8 cellular contexts compared by ENCODE assay signal in the genomic region with DNA sequence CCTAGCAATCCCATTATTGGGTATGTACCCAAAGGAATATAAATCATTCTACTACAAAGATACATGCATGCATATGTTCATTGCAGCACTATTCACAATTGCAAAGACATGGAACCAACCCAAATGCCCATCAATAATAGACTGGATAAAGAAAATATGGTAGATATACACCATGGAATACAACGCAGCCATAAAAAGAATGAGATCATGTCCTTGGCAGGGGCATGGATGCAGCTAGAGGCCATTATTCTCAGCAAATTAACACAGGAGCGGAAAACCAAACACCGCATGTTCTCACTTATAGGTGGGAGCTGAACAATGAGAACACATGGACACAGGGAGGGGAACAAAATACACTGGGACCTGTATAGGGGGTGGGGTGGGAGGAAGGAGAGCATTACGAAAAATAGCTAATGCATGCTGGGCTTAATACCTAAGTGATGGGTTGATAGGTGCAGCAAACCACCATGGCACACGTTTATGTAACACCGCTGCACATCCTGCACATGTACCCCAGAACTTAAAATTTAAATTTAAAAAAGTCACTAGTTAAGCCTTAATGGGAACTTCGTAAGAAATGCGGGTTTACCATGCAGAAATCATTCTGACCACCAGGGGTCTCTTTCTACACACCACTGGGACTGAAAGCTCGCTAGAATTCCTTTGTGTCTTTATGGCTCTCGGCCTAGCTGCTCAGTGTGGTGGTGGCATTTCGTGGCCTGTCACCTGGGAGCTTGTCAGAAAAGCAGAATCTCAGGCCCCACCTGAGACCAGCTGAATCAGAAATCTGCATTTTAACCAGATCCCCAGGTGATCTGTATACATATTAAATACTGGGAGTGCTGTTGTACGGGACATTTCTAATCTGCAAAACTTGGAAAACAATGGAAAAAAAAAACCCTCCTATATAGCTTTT. TPM values are rescaled to one million over a fixed set of nuclear protein-coding genes. Genes with fewer than 3 reads are reported as not detected.
DNase-seq lines count a peak whose midpoint lies in the region; ATAC-seq and TF ChIP-seq lines count a peak whose summit lies in the region.
"Not testable (repeated sequence)": the region's sequence is repeated elsewhere in the genome, so short reads cannot be mapped to it uniquely, and the experiment has no call there.

No MANE protein-coding gene starts in this region.

- not testable (repeated sequence) for H3K27me3 ChIP-seq in tibial artery

- H3K27ac Mint-ChIP-seq in activated T-helper 17 cell treated with anti-CD3 and anti-CD28 coated beads, Interleukin-2, amount 50 U/mL, for 72 hours: not testable (repeated sequence)
- peak overlapping the region; percentile 98 for H3K27ac Mint-ChIP-seq in neural crest cell (ENCODE audit: unreplicated experiment)

- not testable (repeated sequence) for TF ChIP-seq CTCF in HEK293 (tag by site-specific recombination; IDR thresholded peaks at IDR 0.05)
- peak; percentile 92 for TF ChIP-seq CTCF in neural crest cell (conservative IDR thresholded peaks at IDR 0.05)
- peak; percentile 80 to 88 for TF ChIP-seq CTCF in tibial artery (IDR thresholded peaks at IDR 0.05)

- not testable (repeated sequence) for H3K9me3 Mint-ChIP-seq in activated T-helper 17 cell treated with anti-CD3 and anti-CD28 coated beads, Interleukin-2, amount 50 U/mL, for 72 hours; neural crest cell

- not testable (repeated sequence) for H3K4me3 Mint-ChIP-seq in activated T-helper 17 cell treated with anti-CD3 and anti-CD28 coated beads, Interleukin-2, amount 50 U/mL, for 72 hours; neural crest cell

- POLR2A ChIA-PET in HEK293 (lab: Yijun Ruan, JAX): interaction anchor here (0.8 to 2.6 kb wide), 8 partner anchors 9 to 385 kb away, joined by 3 to 17 read pairs (median 4); partner anchors contain the start of gene ANKRD1

- H3K4me3 ChIP-seq in HEK293 (ENCODE audit: low read depth, low read length); tibial artery: not testable (repeated sequence)

- H3K36me3 ChIP-seq in HEK293 (ENCODE audit: control insufficient read depth in 2 of 2, insufficient read depth in 1 of 2, low read length in 2 of 2): peaks cover 0 to 17% of the 10 kb centered on the region in 2 experiments; a peak in 2 of 3 replicates
- peaks cover 0 to 10% (median 0%) of the 10 kb centered on the region in 3 donors for H3K36me3 ChIP-seq in tibial artery

- peaks cover 11% of the 10 kb centered on the region for H3K36me3 Mint-ChIP-seq in activated T-helper 17 cell treated with anti-CD3 and anti-CD28 coated beads, Interleukin-2, amount 50 U/mL, for 72 hours (ENCODE audit: low read depth)
- H3K36me3 Mint-ChIP-seq in neural crest cell (ENCODE audit: low read depth): peaks cover 22% of the 10 kb centered on the region

- not testable (repeated sequence) for H3K27ac ChIP-seq in HEK293 (ENCODE audit: extremely low read depth, low read depth, low read length); tibial artery

- H3K27me3 Mint-ChIP-seq in activated T-helper 17 cell treated with anti-CD3 and anti-CD28 coated beads, Interleukin-2, amount 50 U/mL, for 72 hours; neural crest cell (ENCODE audit: low read depth): not testable (repeated sequence)

- intact Hi-C loops in tibial artery (cut with DNase I; ENCODE audit: low total_unique reads): loop anchor here (5.0 kb wide), 1 partner anchor 341 kb away; no protein-coding TSS in a partner anchor

- H3K9me3 ChIP-seq in HEK293 (ENCODE audit: control insufficient read depth, insufficient read depth, low read depth, low read length); tibial artery: not testable (repeated sequence)

- DNase-seq in GM04503 (ENCODE audit: low read depth): peak; percentile 29
- peak; percentile 71 for DNase-seq in MV-4-11 (lab: John Stamatoyannopoulos, UW)
- DNase-seq in SHP77 (lab: John Stamatoyannopoulos, UW): peak; percentile 22 to 28
- peak; percentile 88 for DNase-seq in fibroblast of peridontal ligament (ENCODE audit: extremely low read depth)
- peak; percentile 71 for DNase-seq in neural crest cell (ENCODE audit: low read depth, low spot score)
- peak; percentile 59 to 69 for DNase-seq in tibial artery

- peak; percentile 68 for ATAC-seq in activated T-helper 17 cell treated with anti-CD3 and anti-CD28 coated beads, Interleukin-2, amount 50 U/mL, for 72 hours (replicated peaks)

- not testable (repeated sequence) for H3K4me1 ChIP-seq in HEK293 (ENCODE audit: control insufficient read depth, insufficient read depth, low read length)
- H3K4me1 ChIP-seq in tibial artery: peaks cover 0 to 10% (median 0%) of the 10 kb centered on the region in 4 donors

- CTCF ChIA-PET in HEK293 (lab: Yijun Ruan, JAX): interaction anchor here (0.5 to 6.4 kb wide), 27 partner anchors 9 to 564 kb away, joined by 3 to 57 read pairs (median 4); partner anchors contain the start of gene ANKRD1

- not testable (repeated sequence) for H3K4me1 Mint-ChIP-seq in activated T-helper 17 cell treated with anti-CD3 and anti-CD28 coated beads, Interleukin-2, amount 50 U/mL, for 72 hours; neural crest cell

TF ChIP-seq in HEK293, 187 proteins besides CTCF, POLR2A, EP300 and RAD21:
- peak; percentile 92 for TF ChIP-seq ZNF146 (tag by site-specific recombination; IDR thresholded peaks at IDR 0.05)
- TF ChIP-seq ZNF654 (tag by site-specific recombination; IDR thresholded peaks at IDR 0.05; ENCODE audit: low read depth): peak; percentile 77
- TF ChIP-seq ZNF2 (tag by site-specific recombination; IDR thresholded peaks at IDR 0.05): 0 out of 2 replicates have a peak, but pooled peaks have one; percentile 50
- TF ChIP-seq, protein P1, sequence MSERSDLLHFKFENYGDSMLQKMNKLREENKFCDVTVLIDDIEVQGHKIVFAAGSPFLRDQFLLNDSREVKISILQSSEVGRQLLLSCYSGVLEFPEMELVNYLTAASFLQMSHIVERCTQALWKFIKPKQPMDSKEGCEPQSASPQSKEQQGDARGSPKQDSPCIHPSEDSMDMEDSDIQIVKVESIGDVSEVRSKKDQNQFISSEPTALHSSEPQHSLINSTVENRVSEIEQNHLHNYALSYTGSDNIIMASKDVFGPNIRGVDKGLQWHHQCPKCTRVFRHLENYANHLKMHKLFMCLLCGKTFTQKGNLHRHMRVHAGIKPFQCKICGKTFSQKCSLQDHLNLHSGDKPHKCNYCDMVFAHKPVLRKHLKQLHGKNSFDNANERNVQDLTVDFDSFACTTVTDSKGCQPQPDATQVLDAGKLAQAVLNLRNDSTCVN (tag by site-specific recombination; optimal IDR thresholded peaks at IDR 0.05): peak; percentile 9
- peak; percentile 56; the same call in 1 of the 2 replicates for TF ChIP-seq ZNF660 (tag by site-specific recombination; IDR thresholded peaks at IDR 0.05)
- TF ChIP-seq, protein P2, sequence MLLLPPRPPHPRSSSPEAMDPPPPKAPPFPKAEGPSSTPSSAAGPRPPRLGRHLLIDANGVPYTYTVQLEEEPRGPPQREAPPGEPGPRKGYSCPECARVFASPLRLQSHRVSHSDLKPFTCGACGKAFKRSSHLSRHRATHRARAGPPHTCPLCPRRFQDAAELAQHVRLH (tag by site-specific recombination; IDR thresholded peaks at IDR 0.05): 0 out of 2 replicates have a peak, but pooled peaks have one; percentile 16

RNA-seq across cellular contexts. Expression of gene ANKRD1, which starts 9.5 kb away (rescaled TPM):
- not detected for total RNA-seq in activated T-helper 17 cell treated with anti-CD3 and anti-CD28 coated beads, Interleukin-2, amount 50 U/mL, for 72 hours
- total RNA-seq in neural crest cell: not detected in 2 replicates

RNA-seq across cellular contexts. Expression of gene RPP30, which starts 39.6 kb away (rescaled TPM):
- total RNA-seq in activated T-helper 17 cell treated with anti-CD3 and anti-CD28 coated beads, Interleukin-2, amount 50 U/mL, for 72 hours: 100 to 1,000 TPM; 161 to 173 TPM
- total RNA-seq in neural crest cell: 59.6 and 63.7 TPM in 2 replicates

RNA-seq across cellular contexts. Expression of gene HTR7, which starts 53.6 kb away (rescaled TPM):
- under 1 TPM; 0.16 to 0.28 TPM for total RNA-seq in activated T-helper 17 cell treated with anti-CD3 and anti-CD28 coated beads, Interleukin-2, amount 50 U/mL, for 72 hours
- total RNA-seq in neural crest cell: 0.09 TPM in 1 of 2 replicates, not detected in the other

Comparison
In these comparisons a context has a peak if more than half of its experiments do, and no peak if none do; other contexts are left out.
1. DNase-seq: peak in every context shown above with its lines; median percentile 88 in fibroblast of peridontal ligament; 71 in MV-4-11; 71 in neural crest cell; 64 in tibial artery; 29 in GM04503; 25 in SHP77.